In the genomic region with DNA sequence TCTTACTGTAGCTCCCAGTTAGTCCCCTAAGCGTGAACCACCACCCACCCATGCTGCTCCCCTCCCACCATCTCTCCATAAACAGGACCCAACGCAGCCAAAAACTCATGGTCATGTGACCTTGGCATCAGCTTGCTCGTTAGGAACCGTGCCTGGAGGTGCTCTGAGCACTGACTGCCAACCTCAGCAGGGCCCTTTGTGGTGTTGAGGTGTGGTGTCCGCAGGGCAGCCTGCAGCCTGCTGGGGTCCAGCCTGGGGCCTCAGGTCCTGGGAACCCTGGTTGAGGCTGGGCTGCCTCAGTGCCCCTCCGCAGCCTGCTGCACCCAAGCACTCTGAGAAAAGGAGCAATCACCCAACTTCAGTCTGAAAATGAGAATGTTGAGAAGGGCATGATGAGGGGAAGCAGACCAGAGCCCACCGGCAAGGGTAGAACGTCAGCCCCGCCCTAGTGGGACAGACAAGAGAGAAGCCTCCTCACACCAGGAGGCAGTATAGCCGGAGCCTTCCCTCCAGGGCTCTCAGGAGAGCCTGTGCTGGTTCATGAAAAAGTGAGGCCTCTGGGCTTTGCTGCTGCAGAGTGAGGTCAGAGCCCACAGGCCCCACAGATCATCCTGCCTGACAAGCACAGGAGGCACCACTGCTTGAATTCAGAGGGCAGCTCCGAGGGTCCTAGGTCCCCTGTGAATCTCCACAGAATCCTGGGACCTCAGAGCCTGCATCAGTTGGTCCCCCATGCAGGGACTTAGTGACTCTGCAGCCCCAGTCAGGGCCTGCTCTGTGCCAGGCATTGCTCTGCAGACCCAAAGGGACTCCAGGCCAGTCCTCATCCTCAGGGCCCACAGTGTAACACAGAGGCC, we compare ENCODE assay signal across 14 cellular contexts. TPM values are rescaled to one million over a fixed set of nuclear protein-coding genes. Genes with fewer than 3 reads are reported as not detected.
DNase-seq lines count a peak whose midpoint lies in the region; ATAC-seq, FAIRE-seq and TF ChIP-seq lines count a peak whose summit lies in the region.
"Had no signal": no experiment of that assay in that cellular context is flagged by ENCODE, and none has a peak within 500 bp of the region (broad histone marks: within the 10 kb centered on the region; RNA-seq: fewer than 3 reads in every experiment).

No MANE protein-coding gene starts in this region.

- no peak for TF ChIP-seq POLR2A in GM12892 (IDR thresholded peaks at IDR 0.05; ENCODE audit: low read depth, low read length)

- no peak for FAIRE-seq in GM12892 (lab: Jason Lieb, UNC)

- H3K4me3 ChIP-seq in WI38 (ENCODE audit: low read depth, low read length): peak overlapping the region; percentile 51

- H3K4me1 Mint-ChIP-seq in CD14-positive monocyte: no peaks in the 10 kb centered on the region
- H3K4me1 Mint-ChIP-seq: activated CD4-positive, alpha-beta T cell treated with anti-CD3 and anti-CD28 coated beads for 36 hours; stimulated activated memory B cell treated with anti-CD40 and anti-IgM and Interleukin-4, amounts not matched to agents 10 μg/mL and 1 μg/mL and 100 μg/mL, for 72 hours had no signal

- TF ChIP-seq CTCF in WI38 (IDR thresholded peaks at IDR 0.05; ENCODE audit: low read depth, low read length): no peak
- TF ChIP-seq CTCF in CD14-positive monocyte (IDR thresholded peaks at IDR 0.05): no peak

- intact Hi-C loops in left ventricle myocardium superior (cut with micrococcal nuclease) (no loop called here), sciatic nerve (cut with DNase I) (no loop called here), CD14-positive monocyte (cut with micrococcal nuclease) (no loop called here)

- H3K9me3 Mint-ChIP-seq in CD14-positive monocyte: peaks cover 6 to 36% (median 15%) of the 10 kb centered on the region in 7 donors

- H3K27me3 Mint-ChIP-seq in CD14-positive monocyte (ENCODE audit: low read depth in 3 of 3): peaks cover 14 to 23% (median 16%) of the 10 kb centered on the region in 3 donors

- H3K36me3 Mint-ChIP-seq in CD14-positive monocyte: no peaks in the 10 kb centered on the region
- H3K36me3 Mint-ChIP-seq: CD8-positive, alpha-beta T cell; stimulated activated memory B cell treated with anti-CD40 and anti-IgM and Interleukin-4, amounts not matched to agents 10 μg/mL and 1 μg/mL and 100 μg/mL, for 72 hours had no signal

- no peak overlapping the region for H3K27ac Mint-ChIP-seq in CD14-positive monocyte
- H3K27ac Mint-ChIP-seq: activated CD4-positive, alpha-beta T cell treated with anti-CD3 and anti-CD28 coated beads for 36 hours; stimulated activated memory B cell treated with anti-CD40 and anti-IgM and Interleukin-4, amounts not matched to agents 10 μg/mL and 1 μg/mL and 100 μg/mL, for 72 hours had no signal

- ATAC-seq in left ventricle myocardium superior (peak; percentile 7), sciatic nerve (peak; percentile 40), HG02763 (IDR thresholded peaks at IDR 0.05; ENCODE audit: unreplicated experiment) (no peak)
- ATAC-seq: activated CD4-positive, alpha-beta T cell treated with anti-CD3 and anti-CD28 coated beads for 36 hours; stimulated activated memory B cell treated with anti-CD40 and anti-IgM and Interleukin-4, amounts not matched to agents 10 μg/mL and 1 μg/mL and 100 μg/mL, for 72 hours had no signal

- DNase-seq in AG20443 (ENCODE audit: low spot score) (peak; percentile 35), left ventricle myocardium superior (no peak), sciatic nerve (ENCODE audit: low spot score) (no peak), GM12892 (ENCODE audit: insufficient read length) (no peak), CD14-positive monocyte (ENCODE audit: low spot score) (no peak), HuH-7 (ENCODE audit: low spot score) (no peak)
- DNase-seq: activated CD4-positive, alpha-beta T cell treated with anti-CD3 and anti-CD28 coated beads for 36 hours; amygdala; NCI-H1417 treated with DMSO at 0.1 percent for 48 hours; stimulated activated CD4-positive, alpha-beta T cell treated with anti-CD3 and anti-CD28 coated beads, Interleukin-12 subunit alpha, Interleukin-12 subunit beta, amount 100 ng/mL, for 4 hours had no signal

- H3K4me3 Mint-ChIP-seq in CD14-positive monocyte: no peak overlapping the region
- H3K4me3 Mint-ChIP-seq: activated CD4-positive, alpha-beta T cell treated with anti-CD3 and anti-CD28 coated beads for 36 hours; CD8-positive, alpha-beta T cell; stimulated activated memory B cell treated with anti-CD40 and anti-IgM and Interleukin-4, amounts not matched to agents 10 μg/mL and 1 μg/mL and 100 μg/mL, for 72 hours had no signal

RNA-seq across cellular contexts. Expression of a gene that starts 4.9 kb away (rescaled TPM):
- total RNA-seq in left ventricle myocardium superior (196 TPM), sciatic nerve (397 TPM)
- 0.28 TPM for polyA plus RNA-seq in GM12892 (2012; ENCODE audit: missing spikeins)
- polyA plus RNA-seq in CD14-positive monocyte: not detected
